ENCODE assay signal across 8 cellular contexts in genomic region chr3:119322523-119323400, GRCh38. TPM values are rescaled to one million over a fixed set of nuclear protein-coding genes. Genes with fewer than 3 reads are reported as not detected.
A peak's percentile ranks its signal among the peaks of the same experiment; 100 is the strongest.
DNase-seq lines count a peak whose midpoint lies in the region; ATAC-seq and TF ChIP-seq lines count a peak whose summit lies in the region.

No MANE protein-coding gene starts in this region.

- peak overlapping the region; percentile 87 for H3K27ac Mint-ChIP-seq in endothelial cell (ENCODE audit: unreplicated experiment)

- H3K36me3 Mint-ChIP-seq in endothelial cell (ENCODE audit: low read depth, unreplicated experiment) = peaks cover 29% of the 10 kb centered on the region

- TF ChIP-seq CTCF in endothelial cell (IDR thresholded peaks at IDR 0.05; ENCODE audit: unreplicated experiment) = no peak

- peak; percentile 90 for ATAC-seq in GM19468 (IDR thresholded peaks at IDR 0.05; ENCODE audit: extremely low read depth, unreplicated experiment)

- H3K9me3 Mint-ChIP-seq in endothelial cell (ENCODE audit: unreplicated experiment) = no peaks in the 10 kb centered on the region

- peaks cover 68% of the 10 kb centered on the region for H3K4me1 Mint-ChIP-seq in endothelial cell (ENCODE audit: unreplicated experiment)

- peak; percentile 88 for DNase-seq in COR-L47 (lab: John Stamatoyannopoulos, UW)
- DNase-seq in HPDE6-E6E7 (ENCODE audit: extremely low spot score) = peak; percentile 35
- DNase-seq in NOMO-1 treated with dmso at 0.1 percent for 144 hours (lab: John Stamatoyannopoulos, UW; ENCODE audit: unreplicated experiment) = peak; percentile 97
- peak; percentile 85 for DNase-seq in activated CD8-positive, alpha-beta memory T cell treated with anti-CD3 and anti-CD28 coated beads, Interleukin-2, amount 50 U/mL, for 1 hour (ENCODE audit: extremely low read depth)
- DNase-seq in endothelial cell (ENCODE audit: low spot score) = peak; percentile 70
- peak; percentile 49 for DNase-seq in middle frontal gyrus (ENCODE audit: extremely low spot score, low spot score)
- peak; percentile 91 to 94 for DNase-seq in stimulated activated CD8-positive, alpha-beta memory T cell treated with anti-CD3 and anti-CD28 coated beads, Interleukin-2, amount 100 ng/mL, for 48 hours (ENCODE audit: low read depth in 2 of 2)

- H3K27me3 Mint-ChIP-seq in endothelial cell (ENCODE audit: unreplicated experiment) = peaks cover 10% of the 10 kb centered on the region

- H3K4me3 Mint-ChIP-seq in endothelial cell (ENCODE audit: unreplicated experiment) = peak overlapping the region; percentile 70

RNA-seq across cellular contexts. Expression of gene ARHGAP31, which starts 28.6 kb away (rescaled TPM):
- total RNA-seq in endothelial cell (ENCODE audit: unreplicated experiment) = 114 TPM

Comparison
In these comparisons a context has a peak if more than half of its experiments do, and no peak if none do; other contexts are left out.
1. Peak in every context shown above with its lines: DNase-seq and ATAC-seq.
2. DNase-seq: peak in every context shown above with its lines; median percentile 97 in NOMO-1 treated with dmso at 0.1 percent for 144 hours; 92 in stimulated activated CD8-positive, alpha-beta memory T cell treated with anti-CD3 and anti-CD28 coated beads, Interleukin-2, amount 100 ng/mL, for 48 hours; 88 in COR-L47; 85 in activated CD8-positive, alpha-beta memory T cell treated with anti-CD3 and anti-CD28 coated beads, Interleukin-2, amount 50 U/mL, for 1 hour; 70 in endothelial cell; 49 in middle frontal gyrus; 35 in HPDE6-E6E7.